In the genomic region with DNA sequence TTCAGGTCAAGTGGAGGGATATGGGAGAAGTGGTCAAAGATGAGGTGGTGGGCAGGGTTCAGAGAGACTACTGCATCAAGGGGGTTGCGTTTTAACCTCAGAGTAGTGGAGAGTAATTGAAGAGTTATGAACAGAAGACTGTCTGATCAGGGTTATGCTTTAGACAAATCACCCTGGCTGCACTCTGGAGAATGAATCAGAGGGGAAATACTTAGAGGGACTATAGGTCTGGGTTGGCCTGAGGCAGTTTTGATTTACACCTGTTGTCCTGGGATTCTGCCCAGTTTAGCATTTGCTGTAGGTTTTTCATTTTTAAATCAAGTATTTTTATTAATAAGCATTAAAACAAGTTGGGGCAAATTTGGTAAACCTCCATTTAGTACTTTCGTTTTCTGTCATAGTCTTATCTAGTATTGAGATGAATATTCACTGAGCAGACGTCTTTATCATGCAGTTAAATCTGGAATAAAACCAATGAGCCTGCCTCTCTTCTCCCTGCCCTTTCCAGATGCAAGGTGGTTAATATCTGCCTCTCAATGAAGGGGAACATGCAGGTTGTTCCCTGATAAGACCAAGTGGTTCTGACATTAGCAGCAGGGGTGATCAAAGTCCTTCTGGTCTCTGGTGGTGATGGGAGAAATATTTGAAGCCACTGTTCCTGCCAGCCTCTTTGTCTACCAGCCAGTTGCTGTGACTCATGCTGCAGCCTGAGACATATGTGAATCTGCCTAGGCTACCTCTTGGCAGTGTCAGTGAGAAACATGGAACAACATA, we compare ENCODE assay signal across 1 cellular context.
TF ChIP-seq lines count a peak whose summit lies in the region.

No MANE protein-coding gene starts in this region.

TF ChIP-seq in HepG2, 621 proteins besides CTCF, POLR2A, EP300 and RAD21 (continued from another document):
- TF ChIP-seq, protein P1, sequence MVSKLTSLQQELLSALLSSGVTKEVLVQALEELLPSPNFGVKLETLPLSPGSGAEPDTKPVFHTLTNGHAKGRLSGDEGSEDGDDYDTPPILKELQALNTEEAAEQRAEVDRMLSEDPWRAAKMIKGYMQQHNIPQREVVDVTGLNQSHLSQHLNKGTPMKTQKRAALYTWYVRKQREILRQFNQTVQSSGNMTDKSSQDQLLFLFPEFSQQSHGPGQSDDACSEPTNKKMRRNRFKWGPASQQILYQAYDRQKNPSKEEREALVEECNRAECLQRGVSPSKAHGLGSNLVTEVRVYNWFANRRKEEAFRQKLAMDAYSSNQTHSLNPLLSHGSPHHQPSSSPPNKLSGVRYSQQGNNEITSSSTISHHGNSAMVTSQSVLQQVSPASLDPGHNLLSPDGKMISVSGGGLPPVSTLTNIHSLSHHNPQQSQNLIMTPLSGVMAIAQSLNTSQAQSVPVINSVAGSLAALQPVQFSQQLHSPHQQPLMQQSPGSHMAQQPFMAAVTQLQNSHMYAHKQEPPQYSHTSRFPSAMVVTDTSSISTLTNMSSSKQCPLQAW (CRISPR knock-in tag; IDR thresholded peaks at IDR 0.05) = no peak
- TF ChIP-seq PHF8 (CRISPR knock-in tag; IDR thresholded peaks at IDR 0.05) (no peak), HNF4A (CRISPR knock-in tag; IDR thresholded peaks at IDR 0.05) (peak; percentile 72), SOX5 (CRISPR knock-in tag; IDR thresholded peaks at IDR 0.05; ENCODE audit: borderline replicate concordance) (no peak), RBFOX2 (IDR thresholded peaks at IDR 0.05; ENCODE audit: low read depth, low read length) (peak; percentile 48; the same call in 1 of the 2 replicates), NFYC (CRISPR knock-in tag; IDR thresholded peaks at IDR 0.05) (no peak)
- TF ChIP-seq, protein P2, sequence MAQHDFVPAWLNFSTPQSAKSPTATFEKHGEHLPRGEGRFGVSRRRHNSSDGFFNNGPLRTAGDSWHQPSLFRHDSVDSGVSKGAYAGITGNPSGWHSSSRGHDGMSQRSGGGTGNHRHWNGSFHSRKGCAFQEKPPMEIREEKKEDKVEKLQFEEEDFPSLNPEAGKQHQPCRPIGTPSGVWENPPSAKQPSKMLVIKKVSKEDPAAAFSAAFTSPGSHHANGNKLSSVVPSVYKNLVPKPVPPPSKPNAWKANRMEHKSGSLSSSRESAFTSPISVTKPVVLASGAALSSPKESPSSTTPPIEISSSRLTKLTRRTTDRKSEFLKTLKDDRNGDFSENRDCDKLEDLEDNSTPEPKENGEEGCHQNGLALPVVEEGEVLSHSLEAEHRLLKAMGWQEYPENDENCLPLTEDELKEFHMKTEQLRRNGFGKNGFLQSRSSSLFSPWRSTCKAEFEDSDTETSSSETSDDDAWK (CRISPR knock-in tag; IDR thresholded peaks at IDR 0.05) = no peak
